In genomic region chr5:92337772-92338234, GRCh38 we compare ENCODE assay signal across 18 cellular contexts.
DNase-seq lines count a peak whose midpoint lies in the region; ATAC-seq, FAIRE-seq and TF ChIP-seq lines count a peak whose summit lies in the region.
"Had no signal": no experiment of that assay in that cellular context is flagged by ENCODE, and none has a peak within 500 bp of the region (broad histone marks: within the 10 kb centered on the region; RNA-seq: fewer than 3 reads in every experiment).

No MANE protein-coding gene starts in this region.

- H3K36me3 ChIP-seq in K562 (ENCODE audit: control insufficient read depth, insufficient read depth, low read length) (no peaks in the 10 kb centered on the region), left ventricle myocardium inferior (no peaks in the 10 kb centered on the region), HAP-1 (replicated peaks) (no peaks in the 10 kb centered on the region)
- H3K36me3 ChIP-seq: brain microvascular endothelial cell, gastroesophageal sphincter, SJCRH30, upper lobe of left lung had no signal

- no peaks in the 10 kb centered on the region for H4K20me1 ChIP-seq in K562 (replicated peaks; ENCODE audit: control insufficient read depth, insufficient read depth, low read length)

- H3K4me2 ChIP-seq in A549 (peak overlapping the region; percentile 33), K562 (ENCODE audit: insufficient read depth, low read length) (no peak overlapping the region)

- FAIRE-seq in A549 (lab: Jason Lieb, UNC) (no peak), K562 (lab: Jason Lieb, UNC) (no peak)
- FAIRE-seq: G401.6 had no signal

- H3K9me3 ChIP-seq in A549: no peaks in the 10 kb centered on the region
- H3K9me3 ChIP-seq in K562 (replicated peaks; ENCODE audit: control insufficient read depth, insufficient read depth, low read depth, low read length): no peaks in the 10 kb centered on the region; the same call in 1 of the 2 replicates
- H3K9me3 ChIP-seq in left ventricle myocardium inferior (replicated peaks): peaks cover 26% of the 10 kb centered on the region
- no peaks in the 10 kb centered on the region for H3K9me3 ChIP-seq in HAP-1
- H3K9me3 ChIP-seq: Caco-2, gastroesophageal sphincter, SJCRH30, upper lobe of left lung had no signal

- no peak for TF ChIP-seq RAD21 in A549 (conservative IDR thresholded peaks at IDR 0.05 in 1 of 2, IDR thresholded peaks at IDR 0.05 in 1 of 2)
- TF ChIP-seq RAD21 in K562 (CRISPR knock-in tag; conservative IDR thresholded peaks at IDR 0.05 in 1 of 2, IDR thresholded peaks at IDR 0.05 in 1 of 2): no peak

- no peak overlapping the region for H3K27ac ChIP-seq in A549
- no peak overlapping the region for H3K27ac ChIP-seq in K562 (ENCODE audit: extremely low read depth, low read depth, low read length)
- peak overlapping the region; percentile 52 for H3K27ac ChIP-seq in left ventricle myocardium inferior (replicated peaks)
- H3K27ac ChIP-seq in coronary artery: no peak overlapping the region
- H3K27ac ChIP-seq: brain microvascular endothelial cell, gastroesophageal sphincter, SJCRH30, upper lobe of left lung had no signal

- in situ Hi-C loops in K562 (cut with MboI) (no loop called here), HAP-1 (cut with MboI; ENCODE audit: low sequenced_read_pairs) (no loop called here)

- TF ChIP-seq CTCF in A549 (IDR thresholded peaks at IDR 0.05): no peak
- no peak for TF ChIP-seq CTCF in K562 (IDR thresholded peaks at IDR 0.05 in 2 of 3, conservative IDR thresholded peaks at IDR 0.05 in 1 of 3; ENCODE audit: insufficient read depth in 2 of 3, low read depth in 1 of 3, low read length in 3 of 3)
- no peak for TF ChIP-seq CTCF in left ventricle myocardium inferior (IDR thresholded peaks at IDR 0.05; ENCODE audit: borderline replicate concordance)
- no peak for TF ChIP-seq CTCF in coronary artery (IDR thresholded peaks at IDR 0.05)

- 59% methylated on average over 2 of the region's 2 CpGs for WGBS in A549 (ENCODE audit: missing lambda C conversion rate)
- WGBS in K562 (ENCODE audit: insufficient coverage, low coverage, missing lambda C conversion rate): 9% methylated on average over 2 of the region's 2 CpGs

- TF ChIP-seq EP300 in A549 (IDR thresholded peaks at IDR 0.05) (no peak), K562 (IDR thresholded peaks at IDR 0.05; ENCODE audit: low read length) (no peak)

- no peak overlapping the region for H3K4me3 ChIP-seq in A549
- no peak overlapping the region for H3K4me3 ChIP-seq in K562
- H3K4me3 ChIP-seq in left ventricle myocardium inferior: no peak overlapping the region
- no peak overlapping the region for H3K4me3 ChIP-seq in HAP-1
- H3K4me3 ChIP-seq in coronary artery: no peak overlapping the region
- H3K4me3 ChIP-seq: gastroesophageal sphincter, SJCRH30, upper lobe of left lung had no signal

- no TSS peak for BruUV-seq in K562 (replicated peaks; lab: Mats Ljungman, UMichigan)

- H2AFZ ChIP-seq in K562 (ENCODE audit: low read depth, low read length): no peak overlapping the region

- H3K79me2 ChIP-seq in K562 (ENCODE audit: control insufficient read depth, insufficient read depth, low read length): no peaks in the 10 kb centered on the region

- CTCF ChIA-PET in A549 (lab: Yijun Ruan, JAX): interaction anchor here (1.5 kb wide), 1 partner anchor 14 kb away, joined by 3 read pairs; no protein-coding TSS in a partner anchor
- CTCF ChIA-PET in K562 (lab: Yijun Ruan, JAX; ENCODE audit: low intra/inter-chr PET ratio): no interaction called here

- intact Hi-C loops in K562 (cut with micrococcal nuclease): no loop called here
- intact Hi-C loops in left ventricle myocardium inferior (cut with micrococcal nuclease): no loop called here

- H3K4me1 ChIP-seq in A549 (peaks cover 15% of the 10 kb centered on the region; the same call in 2 of the 3 replicates), K562 (replicated peaks in 1 of 2; ENCODE audit: control insufficient read depth in 2 of 2, insufficient read depth in 2 of 2, low read length in 2 of 2) (no peaks in the 10 kb centered on the region), left ventricle myocardium inferior (peaks cover 16% of the 10 kb centered on the region), HAP-1 (no peaks in the 10 kb centered on the region)
- H3K4me1 ChIP-seq: Caco-2, gastroesophageal sphincter, SJCRH30, upper lobe of left lung had no signal

- ATAC-seq in A549 (peak in 1 of 2 experiments; percentile 41; a peak in 1 of 6 replicates), K562 (no peak)
- ATAC-seq: gastroesophageal sphincter had no signal

- TF ChIP-seq POLR2A in A549 (IDR thresholded peaks at IDR 0.05; ENCODE audit: low read length) (no peak), K562 (conservative IDR thresholded peaks at IDR 0.05) (no peak)

- H3K27me3 ChIP-seq in K562 (ENCODE audit: control insufficient read depth in 2 of 2, insufficient read depth in 2 of 2, low read length in 2 of 2): no peaks in the 10 kb centered on the region
- no peaks in the 10 kb centered on the region for H3K27me3 ChIP-seq in left ventricle myocardium inferior (ENCODE audit: low read depth)
- H3K27me3 ChIP-seq in HAP-1 (ENCODE audit: low read depth): no peaks in the 10 kb centered on the region
- H3K27me3 ChIP-seq: brain microvascular endothelial cell, gastroesophageal sphincter, SJCRH30, upper lobe of left lung had no signal

- POLR2A ChIA-PET in A549 (lab: Yijun Ruan, JAX): interaction anchor here (0.7 kb wide), 1 partner anchor 34 kb away, joined by 3 read pairs; no protein-coding TSS in a partner anchor
- POLR2A ChIA-PET in K562 (lab: Yijun Ruan, JAX): no interaction called here

- H3K9ac ChIP-seq in K562 (ENCODE audit: insufficient read depth in 1 of 2, low read depth in 2 of 2, low read length in 2 of 2): no peak overlapping the region

- DNase-seq in A549 (ENCODE audit: low read depth in 1 of 2, low spot score in 1 of 2): no peak
- DNase-seq in HCEC 1CT: peak; percentile 79
- no peak for DNase-seq in K562 (ENCODE audit: extremely low read depth in 1 of 4, low spot score in 3 of 4)
- no peak for DNase-seq in left ventricle myocardium inferior
- no peak for DNase-seq in NCI-H2171 treated with DMSO at 0.1 percent for 48 hours (lab: John Stamatoyannopoulos, UW)
- no peak for DNase-seq in HAP-1 (ENCODE audit: low spot score in 2 of 2)
- no peak for DNase-seq in coronary artery (ENCODE audit: low spot score)
- no peak for DNase-seq in epidermal melanocyte (ENCODE audit: insufficient read length, low spot score)
- DNase-seq: ACHN; activated CD8-positive, alpha-beta memory T cell treated with anti-CD3 and anti-CD28 coated beads, Interleukin-2, amount 50 U/mL, for 48 hours; brain microvascular endothelial cell; Caco-2; effector memory CD4-positive, alpha-beta T cell; NCI-H1436 treated with DMSO at 0.1 percent for 48 hours; SJCRH30; upper lobe of left lung had no signal

- H3K9me1 ChIP-seq in K562 (ENCODE audit: control insufficient read depth, insufficient read depth, low read length): no peaks in the 10 kb centered on the region

TF ChIP-seq in A549, 52 proteins besides CTCF, POLR2A, EP300 and RAD21:
- no peak for TF ChIP-seq ESRRA (IDR thresholded peaks at IDR 0.05; ENCODE audit: borderline replicate concordance, low read length)
- TF ChIP-seq FOSL2 (IDR thresholded peaks at IDR 0.05): peak; percentile 8; the same call in 1 of the 2 replicates
- TF ChIP-seq FOSL2 (CRISPR knock-in tag; IDR thresholded peaks at IDR 0.05): no peak
- TF ChIP-seq CEBPB (IDR thresholded peaks at IDR 0.05): peak in 1 of 2 experiments; percentile 45; a peak in 1 of 4 replicates
- peak; percentile 13; the same call in 1 of the 2 replicates for TF ChIP-seq GATA3 (IDR thresholded peaks at IDR 0.05; ENCODE audit: borderline replicate concordance)
- TF ChIP-seq JUNB (IDR thresholded peaks at IDR 0.05): peak; percentile 19; the same call in 1 of the 2 replicates
- peak; percentile 90 for TF ChIP-seq MAFK (IDR thresholded peaks at IDR 0.05; ENCODE audit: partially characterized antibody)

TF ChIP-seq in K562, 482 proteins besides CTCF, POLR2A, EP300 and RAD21 (continues in another document):
- TF ChIP-seq MCM3 (IDR thresholded peaks at IDR 0.05) (no peak), PURB (CRISPR knock-in tag; IDR thresholded peaks at IDR 0.05; ENCODE audit: low read depth) (no peak), ZBTB17 (CRISPR knock-in tag; IDR thresholded peaks at IDR 0.05) (no peak), GATAD2B (IDR thresholded peaks at IDR 0.05; ENCODE audit: borderline replicate concordance) (no peak), BRD9 (IDR thresholded peaks at IDR 0.05; ENCODE audit: low read depth, partially characterized antibody) (no peak), HNRNPK (IDR thresholded peaks at IDR 0.05; ENCODE audit: low read depth, low read length, poor library complexity, severe bottlenecking) (no peak), ZNF431 (CRISPR knock-in tag; IDR thresholded peaks at IDR 0.05) (no peak), MXI1 (IDR thresholded peaks at IDR 0.05; ENCODE audit: low read depth, low read length) (no peak), ZBTB5 (IDR thresholded peaks at IDR 0.05) (no peak), STAT5B (CRISPR knock-in tag; IDR thresholded peaks at IDR 0.05) (no peak), CBX8 (IDR thresholded peaks at IDR 0.05; ENCODE audit: borderline replicate concordance, extremely low read depth, low read depth, low read length, poor library complexity, severe bottlenecking) (no peak)

Comparison
In these comparisons a context has a peak if more than half of its experiments do, and no peak if none do; other contexts are left out.
1. Of the 35 proteins assayed by ChIP-seq in both K562 and A549: peak only in K562: none; only in A549: JUNB and MAFK; in both: none; in neither: 32; mixed calls (peak in some experiments, not most) for 1.